Comparison of ENCODE assay signal across 19 cellular contexts in the genomic region with DNA sequence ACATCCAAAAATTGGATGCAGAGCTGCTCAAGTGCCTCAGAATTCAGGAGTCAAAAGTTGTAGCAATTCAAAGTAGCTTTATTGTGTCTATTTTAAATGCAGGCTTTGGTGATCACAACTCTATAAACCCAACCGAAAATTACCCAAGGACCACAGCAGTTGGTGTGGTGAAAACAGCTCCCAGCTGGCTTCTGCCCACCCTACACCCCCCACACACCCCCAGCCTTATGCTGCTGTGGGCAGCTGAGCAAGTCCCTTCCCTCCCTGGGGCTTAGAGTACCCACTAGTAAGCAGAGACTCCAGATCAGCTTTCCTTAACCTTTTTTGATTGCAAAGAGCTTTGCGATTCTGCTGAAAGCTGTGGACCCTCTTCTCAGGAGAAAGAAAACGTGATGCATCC. TPM values are rescaled to one million over a fixed set of nuclear protein-coding genes. Genes with fewer than 3 reads are reported as not detected.
DNase-seq lines count a peak whose midpoint lies in the region; ATAC-seq and TF ChIP-seq lines count a peak whose summit lies in the region.
"Had no signal": no experiment of that assay in that cellular context is flagged by ENCODE, and none has a peak within 500 bp of the region (broad histone marks: within the 10 kb centered on the region; RNA-seq: fewer than 3 reads in every experiment).

No MANE protein-coding gene starts in this region.

- peaks cover 35% of the 10 kb centered on the region for H3K27me3 Mint-ChIP-seq in activated T-helper 17 cell treated with anti-CD3 and anti-CD28 coated beads, Interleukin-2, amount 50 U/mL, for 72 hours

- H3K27ac Mint-ChIP-seq in activated T-helper 17 cell treated with anti-CD3 and anti-CD28 coated beads, Interleukin-2, amount 50 U/mL, for 72 hours, result no peak overlapping the region

- no peak overlapping the region for H3K4me3 ChIP-seq in NB4 (ENCODE audit: low read depth, low read length)
- peak overlapping the region; percentile 58 to 64 for H3K4me3 ChIP-seq in duodenal mucosa (ENCODE audit: low read depth in 1 of 2, low read length in 2 of 2)
- H3K4me3 ChIP-seq: heart left ventricle had no signal

- H3K9me3 Mint-ChIP-seq in activated T-helper 17 cell treated with anti-CD3 and anti-CD28 coated beads, Interleukin-2, amount 50 U/mL, for 72 hours, result no peaks in the 10 kb centered on the region

- H3K9me3 ChIP-seq in duodenal mucosa (ENCODE audit: control insufficient read depth in 1 of 2, low read length in 2 of 2), result no peaks in the 10 kb centered on the region
- H3K9me3 ChIP-seq: heart left ventricle had no signal

- peaks cover 50 to 51% of the 10 kb centered on the region in 2 donors for H3K4me1 ChIP-seq in duodenal mucosa (ENCODE audit: control insufficient read depth in 1 of 2, insufficient read depth in 2 of 2, low read length in 2 of 2)

- H3K4me3 Mint-ChIP-seq in activated T-helper 17 cell treated with anti-CD3 and anti-CD28 coated beads, Interleukin-2, amount 50 U/mL, for 72 hours, result no peak overlapping the region

- TF ChIP-seq POLR2A in NB4 (IDR thresholded peaks at IDR 0.05; ENCODE audit: extremely low read depth, insufficient read length), result no peak

- ATAC-seq in activated T-helper 17 cell treated with anti-CD3 and anti-CD28 coated beads, Interleukin-2, amount 50 U/mL, for 72 hours (replicated peaks), result no peak
- ATAC-seq: heart left ventricle had no signal

- peaks cover 0 to 3% of the 10 kb centered on the region in 2 donors for H3K27me3 ChIP-seq in duodenal mucosa (ENCODE audit: control insufficient read depth in 1 of 2, insufficient read depth in 2 of 2, low read length in 2 of 2)

- TF ChIP-seq CTCF in 22Rv1 (IDR thresholded peaks at IDR 0.05) (no peak), NB4 (IDR thresholded peaks at IDR 0.05; ENCODE audit: low read depth, low read length) (no peak)

- H3K36me3 ChIP-seq in duodenal mucosa (ENCODE audit: control insufficient read depth in 1 of 2, insufficient read depth in 2 of 2, low read length in 2 of 2), result no peaks in the 10 kb centered on the region
- H3K36me3 ChIP-seq: heart left ventricle had no signal

- peaks cover 12% of the 10 kb centered on the region for H3K4me1 Mint-ChIP-seq in activated T-helper 17 cell treated with anti-CD3 and anti-CD28 coated beads, Interleukin-2, amount 50 U/mL, for 72 hours

- no peaks in the 10 kb centered on the region for H3K36me3 Mint-ChIP-seq in activated T-helper 17 cell treated with anti-CD3 and anti-CD28 coated beads, Interleukin-2, amount 50 U/mL, for 72 hours (ENCODE audit: low read depth)
- H3K36me3 Mint-ChIP-seq: CD4-positive, CD25-positive, alpha-beta regulatory T cell had no signal

- DNase-seq in NB4 (ENCODE audit: low read depth), result peak; percentile 77
- peak; percentile 33 for DNase-seq in myocyte (ENCODE audit: low read depth)
- DNase-seq in GM19240 (ENCODE audit: insufficient read length, low spot score), result no peak
- no peak for DNase-seq in foreskin melanocyte
- no peak for DNase-seq in NCI-H510A treated with DMSO at 0.1 percent for 48 hours (lab: John Stamatoyannopoulos, UW)
- DNase-seq: ACHN; activated CD4-positive, alpha-beta T cell treated with anti-CD3 and anti-CD28 coated beads for 4 hours; activated gamma-delta T cell; CD4-positive, CD25-positive, alpha-beta regulatory T cell; NK-92 treated with Interleukin-12 subunit alpha and Interleukin-12 subunit beta, amount 100 ng/mL, for 24 hours; stimulated activated naive CD4-positive, alpha-beta T cell treated with Interleukin-2 at 50 U/mL for 16 hours; SW 1271; trophoblast cell had no signal

- H3K27ac ChIP-seq in 22Rv1 (peak overlapping the region; percentile 99; the same call in 1 of the 2 replicates), duodenal mucosa (ENCODE audit: low read depth, low read length) (no peak overlapping the region)
- H3K27ac ChIP-seq: HL-60, RWPE1 had no signal

- peak overlapping the region; percentile 35 to 49 for H3K9ac ChIP-seq in duodenal mucosa (ENCODE audit: low read depth in 1 of 2, low read length in 2 of 2)

RNA-seq across cellular contexts. Expression of a gene that starts 5.7 kb away (rescaled TPM):
- total RNA-seq in myocyte, result 5.5 and 9.0 TPM in 2 replicates
- polyA plus RNA-seq in myocyte (2012), result 8.0 TPM
- 1 to 10 TPM in 1 of 2 donors, under 1 TPM in 1; 0.58 to 4.0 TPM for total RNA-seq in activated T-helper 17 cell treated with anti-CD3 and anti-CD28 coated beads, Interleukin-2, amount 50 U/mL, for 72 hours

Comparison
In these comparisons a context has a peak if more than half of its experiments do, and no peak if none do; other contexts are left out.
1. DNase-seq: peak in NB4 (single experiment) and myocyte (single experiment); none in GM19240 (single experiment), foreskin melanocyte (single experiment) and NCI-H510A treated with DMSO at 0.1 percent for 48 hours (single experiment).